Comparison of ENCODE assay signal across 1 cellular context in the genomic region with DNA sequence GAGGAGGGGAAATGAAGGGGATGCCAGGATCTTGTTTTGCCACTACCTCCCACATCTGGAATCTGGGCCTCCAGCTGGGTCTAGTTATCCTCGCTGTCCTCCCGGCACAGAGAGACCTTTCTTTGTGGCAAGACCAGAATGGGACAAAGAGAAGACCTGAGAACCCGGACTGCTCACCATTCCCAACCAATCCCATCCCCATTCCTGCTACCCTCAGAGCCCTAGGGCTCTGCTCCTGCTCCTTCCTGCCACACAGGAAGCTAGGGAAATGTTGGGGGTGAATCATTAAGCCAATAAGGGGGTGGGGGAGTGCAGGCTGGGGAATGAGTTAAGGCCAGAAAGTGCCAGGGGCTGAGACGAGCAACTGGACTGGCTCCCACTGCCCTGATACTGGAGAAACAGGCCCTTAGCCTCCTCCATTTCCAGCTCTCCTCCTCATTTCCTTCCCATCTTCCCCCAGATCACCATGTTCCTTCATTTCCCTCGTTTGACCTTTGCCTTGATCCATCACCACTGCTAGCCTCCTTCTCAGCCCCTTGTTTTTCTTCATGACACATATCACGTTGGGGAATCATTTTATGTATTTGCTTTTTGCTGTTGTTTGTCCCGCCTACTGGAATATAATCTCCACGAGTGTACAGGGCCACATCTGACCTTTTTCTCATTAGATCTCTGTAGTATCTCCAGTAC.
TF ChIP-seq lines count a peak whose summit lies in the region.

No MANE protein-coding gene starts in this region.

TF ChIP-seq in endothelial cell of umbilical vein, 7 proteins besides CTCF, POLR2A, EP300 and RAD21:
- TF ChIP-seq GATA2 (IDR thresholded peaks at IDR 0.05; ENCODE audit: insufficient read depth, insufficient read length, low read depth, low read length) (peak; percentile 81), EZH2 (IDR thresholded peaks at IDR 0.05; ENCODE audit: borderline replicate concordance, low read depth, low read length, severe bottlenecking) (no peak), FOS (IDR thresholded peaks at IDR 0.05; ENCODE audit: borderline replicate concordance, insufficient read depth, low read length) (peak; percentile 92), JUN (IDR thresholded peaks at IDR 0.05; ENCODE audit: borderline replicate concordance, insufficient read depth, insufficient read length, low read depth) (peak; percentile 65), POLR2AphosphoS5 (IDR thresholded peaks at IDR 0.05; ENCODE audit: insufficient read depth, low read depth, low read length) (peak; percentile 98), MYC (IDR thresholded peaks at IDR 0.05; ENCODE audit: low read depth, low read length) (no peak)
- TF ChIP-seq, protein P1, sequence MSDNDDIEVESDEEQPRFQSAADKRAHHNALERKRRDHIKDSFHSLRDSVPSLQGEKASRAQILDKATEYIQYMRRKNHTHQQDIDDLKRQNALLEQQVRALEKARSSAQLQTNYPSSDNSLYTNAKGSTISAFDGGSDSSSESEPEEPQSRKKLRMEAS (IDR thresholded peaks at IDR 0.05; ENCODE audit: insufficient read depth, insufficient read length): no peak
